16 cellular contexts compared by ENCODE assay signal in the genomic region with DNA sequence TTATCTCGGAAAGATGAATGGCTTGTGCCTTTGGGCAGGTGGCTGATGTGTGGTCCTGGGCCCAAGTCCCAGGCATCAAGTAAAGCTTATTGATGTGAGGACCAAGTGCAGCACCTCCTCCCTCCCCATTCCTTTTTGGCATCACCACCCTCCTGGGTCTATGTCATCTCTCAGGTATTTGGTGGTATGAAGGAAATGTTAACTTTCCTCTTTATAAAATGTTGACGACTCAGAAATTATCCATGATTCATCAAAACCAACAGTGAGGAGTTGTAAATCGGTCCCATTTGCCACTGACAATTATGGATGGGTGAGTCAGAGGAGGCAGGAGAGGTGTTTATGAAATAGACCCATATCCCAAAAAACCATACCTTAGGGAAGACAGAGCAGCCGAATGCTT.
DNase-seq lines count a peak whose midpoint lies in the region; ATAC-seq and TF ChIP-seq lines count a peak whose summit lies in the region.
"Had no signal": no experiment of that assay in that cellular context is flagged by ENCODE, and none has a peak within 500 bp of the region (broad histone marks: within the 10 kb centered on the region; RNA-seq: fewer than 3 reads in every experiment).

No MANE protein-coding gene starts in this region.

- H3K4me3 ChIP-seq in DND-41 (ENCODE audit: low read depth in 1 of 2, low read length in 2 of 2) = no peak overlapping the region
- H3K4me3 ChIP-seq in Loucy (ENCODE audit: low read length, poor library complexity, severe bottlenecking) = peak overlapping the region; percentile 60
- H3K4me3 ChIP-seq in sigmoid colon = no peak overlapping the region
- H3K4me3 ChIP-seq: psoas muscle had no signal

- H3K4me3 Mint-ChIP-seq in effector memory CD8-positive, alpha-beta T cell = no peak overlapping the region

- H3K36me3 Mint-ChIP-seq in effector memory CD8-positive, alpha-beta T cell (ENCODE audit: insufficient read depth) = no peaks in the 10 kb centered on the region
- H3K36me3 Mint-ChIP-seq: brain had no signal

- H3K27ac ChIP-seq in DND-41 (ENCODE audit: low read length) = peak overlapping the region; percentile 79
- peak overlapping the region in 3 of 4 donors; percentile 7 to 74 (median 67) for H3K27ac ChIP-seq in sigmoid colon
- H3K27ac ChIP-seq: psoas muscle had no signal

- H3K9ac ChIP-seq in DND-41 (ENCODE audit: low read depth, low read length) (no peak overlapping the region), Loucy (ENCODE audit: low read depth, low read length, poor library complexity, severe bottlenecking) (no peak overlapping the region)

- no peaks in the 10 kb centered on the region for H3K27me3 ChIP-seq in DND-41 (ENCODE audit: insufficient read depth, low read length, poor library complexity)
- no peaks in the 10 kb centered on the region for H3K27me3 ChIP-seq in Loucy (ENCODE audit: insufficient read depth, low read length, poor library complexity, severe bottlenecking)
- H3K27me3 ChIP-seq in sigmoid colon = no peaks in the 10 kb centered on the region

- WGBS in sigmoid colon, 2 donors = 70 to 76% methylated on average over 4 of the region's 4 CpGs

- H2AFZ ChIP-seq in DND-41 (ENCODE audit: low read depth, low read length) (0 out of 2 replicates have a peak overlapping the region, but pooled peaks have one; percentile 65), Loucy (ENCODE audit: low read length) (no peak overlapping the region)

- intact Hi-C loops in sigmoid colon (cut with DNase I) = no loop called here

- H3K4me1 ChIP-seq in DND-41 (ENCODE audit: insufficient read depth, low read length) (peaks cover 38% of the 10 kb centered on the region), Loucy (ENCODE audit: insufficient read depth, low read length, poor library complexity, severe bottlenecking) (peaks cover 45% of the 10 kb centered on the region), sigmoid colon (peaks cover 0 to 38% (median 20%) of the 10 kb centered on the region in 4 donors)
- H3K4me1 ChIP-seq: psoas muscle had no signal

- no peak for DNase-seq in DND-41
- DNase-seq in effector memory CD8-positive, alpha-beta T cell = no peak
- no peak for DNase-seq in sigmoid colon
- DNase-seq in stimulated activated CD4-positive, alpha-beta T cell treated with anti-CD3 and anti-CD28 coated beads, Interleukin-4, amount 100 ng/mL, for 4 hours = no peak
- DNase-seq in dermis blood vessel endothelial cell = no peak
- no peak for DNase-seq in stimulated activated naive CD4-positive, alpha-beta T cell (lab: John Stamatoyannopoulos, UW)
- DNase-seq: activated T-cell treated with anti-CD3 and anti-CD28 coated beads, Interleukin-2, amount 50 U/mL, for 48 hours; DMS53; NCI-H1048; NCI-H526; psoas muscle; SIG-M5; substantia nigra had no signal

- H3F3A ChIP-seq in Loucy (ENCODE audit: low read depth) = peaks cover 10% of the 10 kb centered on the region; the same call in 1 of the 2 replicates

- H3K4me2 ChIP-seq in DND-41 (ENCODE audit: insufficient read depth, low read length) (peak overlapping the region; percentile 43), Loucy (ENCODE audit: low read depth, low read length, poor library complexity, severe bottlenecking) (peak overlapping the region; percentile 77)

- peaks cover 36 to 41% of the 10 kb centered on the region in 2 donors for H3K4me1 Mint-ChIP-seq in effector memory CD8-positive, alpha-beta T cell (ENCODE audit: low read depth in 2 of 2)

- ATAC-seq in DND-41 (ENCODE audit: insufficient read depth, low read depth) (no peak), GM18505 (IDR thresholded peaks at IDR 0.05; ENCODE audit: unreplicated experiment) (no peak)
- ATAC-seq in effector memory CD8-positive, alpha-beta T cell (replicated peaks) = no peak
- ATAC-seq: psoas muscle had no signal

- H3K9me3 Mint-ChIP-seq in effector memory CD8-positive, alpha-beta T cell = no peaks in the 10 kb centered on the region

- no peak for TF ChIP-seq EP300 in sigmoid colon (IDR thresholded peaks at IDR 0.05)

- H3K79me2 ChIP-seq in DND-41 (ENCODE audit: insufficient read depth, low read length) (no peaks in the 10 kb centered on the region), Loucy (ENCODE audit: insufficient read depth, low read length) (no peaks in the 10 kb centered on the region)

- TF ChIP-seq POLR2A in sigmoid colon (IDR thresholded peaks at IDR 0.05) = no peak
- TF ChIP-seq POLR2A in GM18505 (IDR thresholded peaks at IDR 0.05; ENCODE audit: borderline replicate concordance, extremely low read depth, insufficient read depth, insufficient read length) = no peak

- TF ChIP-seq CTCF in DND-41 (IDR thresholded peaks at IDR 0.05; ENCODE audit: borderline replicate concordance, extremely low read depth, low read length, poor library complexity, severe bottlenecking) = no peak
- TF ChIP-seq CTCF in Loucy (conservative IDR thresholded peaks at IDR 0.05; ENCODE audit: low read length) = no peak
- no peak for TF ChIP-seq CTCF in sigmoid colon (IDR thresholded peaks at IDR 0.05)

- no peaks in the 10 kb centered on the region for H3K36me3 ChIP-seq in DND-41 (ENCODE audit: insufficient read depth, low read length)
- H3K36me3 ChIP-seq in Loucy (ENCODE audit: insufficient read depth, low read length) = no peaks in the 10 kb centered on the region
- H3K36me3 ChIP-seq in sigmoid colon = no peaks in the 10 kb centered on the region

- H3K9me3 ChIP-seq in DND-41 (ENCODE audit: insufficient read depth, low read length, severe bottlenecking) = no peaks in the 10 kb centered on the region
- H3K9me3 ChIP-seq in Loucy (ENCODE audit: insufficient read depth, low read depth, low read length) = no peaks in the 10 kb centered on the region
- H3K9me3 ChIP-seq in sigmoid colon = no peaks in the 10 kb centered on the region
- H3K9me3 ChIP-seq: psoas muscle had no signal

- peak overlapping the region; percentile 80 to 87 for H3K27ac Mint-ChIP-seq in effector memory CD8-positive, alpha-beta T cell

- H3K9me2 ChIP-seq in Loucy (replicated peaks; ENCODE audit: low read depth, low read length) = no peaks in the 10 kb centered on the region

- no peaks in the 10 kb centered on the region for H3K27me3 Mint-ChIP-seq in effector memory CD8-positive, alpha-beta T cell

- H4K20me1 ChIP-seq in DND-41 (ENCODE audit: insufficient read depth, low read length) (no peaks in the 10 kb centered on the region), Loucy (ENCODE audit: insufficient read depth, low read length, poor library complexity, severe bottlenecking) (no peaks in the 10 kb centered on the region)
